28 cellular contexts compared by ENCODE assay signal in genomic region chr3:26621176-26621575, GRCh38. TPM values are rescaled to one million over a fixed set of nuclear protein-coding genes. Genes with fewer than 3 reads are reported as not detected.
"Had no signal": no experiment of that assay in that cellular context is flagged by ENCODE, and none has a peak within 500 bp of the region (broad histone marks: within the 10 kb centered on the region; RNA-seq: fewer than 3 reads in every experiment).

No MANE protein-coding gene starts in this region.

- H3K9me3 ChIP-seq: breast epithelium, heart right ventricle, upper lobe of left lung had no signal

- H3K36me3 ChIP-seq: breast epithelium, heart right ventricle, upper lobe of left lung, WERI-Rb-1 had no signal

- ATAC-seq: activated T-helper 17 cell treated with anti-CD3 and anti-CD28 coated beads, Interleukin-2, amount 50 U/mL, for 72 hours; esophagus mucosa; heart right ventricle; left ventricle myocardium superior; sciatic nerve; stimulated activated effector memory CD8-positive, alpha-beta T cell treated with anti-CD3 and anti-CD28 coated beads, Interleukin-12 subunit alpha, Interleukin-12 subunit beta, amount 100 ng/mL, for 72 hours; stimulated activated naive CD8-positive, alpha-beta T cell treated with anti-CD3 and anti-CD28 coated beads, Interleukin-15, amount 100 ng/mL, for 72 hours had no signal

- DNase-seq: activated CD4-positive, alpha-beta memory T cell treated with anti-CD3 and anti-CD28 coated beads, Interleukin-2, amount 10 ng/mL, durations not matched to agents 7 days and 5 days; activated CD4-positive, alpha-beta T cell treated with anti-CD3 and anti-CD28 coated beads, Interleukin-2, amount 10 ng/mL, durations not matched to agents 7 days and 5 days; activated CD4-positive, CD25-positive, alpha-beta regulatory T cell treated with anti-CD3 and anti-CD28 coated beads, Interleukin-2, amount 50 U/mL, for 72 hours; activated CD8-positive, alpha-beta memory T cell treated with anti-CD3 and anti-CD28 coated beads, Interleukin-2, amount 50 U/mL, for 48 hours; activated gamma-delta T cell treated with Interleukin-2 at 50 U/mL for 16 hours; activated naive CD4-positive, alpha-beta T cell treated with anti-CD3 and anti-CD28 coated beads, Interleukin-2, amount 50 U/mL, for 16 hours; activated T-cell treated with anti-CD3 and anti-CD28 coated beads, Interleukin-2, amount 50 U/mL, for 24 hours; amniotic stem cell; central memory CD4-positive, alpha-beta T cell; endodermal cell; foreskin fibroblast; heart right ventricle; islet precursor cell; left ventricle myocardium superior; mammary epithelial cell; small intestine; stimulated activated CD4-positive, alpha-beta T cell treated with anti-CD3 and anti-CD28 coated beads, Interleukin-4, amount 100 ng/mL, for 24 hours; stimulated activated naive CD8-positive, alpha-beta T cell treated with anti-CD3 and anti-CD28 coated beads, Interleukin-15, amount 100 ng/mL, for 72 hours; SW 1271; T-helper 9 cell; WERI-Rb-1 had no signal

- H3K27ac ChIP-seq: breast epithelium, heart right ventricle, upper lobe of left lung, WERI-Rb-1 had no signal

- H3K4me1 ChIP-seq: breast epithelium had no signal

RNA-seq across cellular contexts. Expression of gene LRRC3B, which starts 1.4 kb away (rescaled TPM):
- total RNA-seq: activated CD4-positive, alpha-beta memory T cell treated with anti-CD3 and anti-CD28 coated beads, Interleukin-2, amount 10 ng/mL, durations not matched to agents 7 days and 5 days; activated CD4-positive, alpha-beta T cell treated with anti-CD3 and anti-CD28 coated beads, Interleukin-2, amount 10 ng/mL, durations not matched to agents 7 days and 5 days; esophagus mucosa; mammary epithelial cell; renal cortical epithelial cell had no signal
